In genomic region chr7:75359542-75359848, GRCh38 we compare ENCODE assay signal across 8 cellular contexts. TPM values are rescaled to one million over a fixed set of nuclear protein-coding genes. Genes with fewer than 3 reads are reported as not detected.
DNase-seq lines count a peak whose midpoint lies in the region; ATAC-seq and TF ChIP-seq lines count a peak whose summit lies in the region.
"Not testable (repeated sequence)": the region's sequence is repeated elsewhere in the genome, so short reads cannot be mapped to it uniquely, and the experiment has no call there.

No MANE protein-coding gene starts in this region.

- H3K4me3 ChIP-seq in GM23248, result peak overlapping the region; percentile 70
- H3K4me3 ChIP-seq in OCI-LY1 (ENCODE audit: low read depth, low read length, poor library complexity, severe bottlenecking), result peak overlapping the region; percentile 54
- peak overlapping the region; percentile 33 for H3K4me3 ChIP-seq in fibroblast of the aortic adventitia (ENCODE audit: low read depth, low read length)
- H3K4me3 ChIP-seq in osteoblast (ENCODE audit: insufficient read depth, low read length), result peak overlapping the region; percentile 65

- H3K9me3 ChIP-seq in GM23248 (ENCODE audit: low read depth); OCI-LY1 (ENCODE audit: low read length); osteoblast (ENCODE audit: low read depth, low read length): not testable (repeated sequence)

- H3K79me2 ChIP-seq in GM23248 (ENCODE audit: insufficient read depth); OCI-LY1 (ENCODE audit: insufficient read depth, low read length); osteoblast (ENCODE audit: insufficient read depth, low read length): not testable (repeated sequence)

- peak overlapping the region; percentile 85 for H3K9ac ChIP-seq in GM23248
- not testable (repeated sequence) for H3K9ac ChIP-seq in OCI-LY1 (ENCODE audit: low read length)

- H3K9me2 ChIP-seq in GM23248 (ENCODE audit: insufficient read depth); OCI-LY1 (ENCODE audit: low read depth, low read length): not testable (repeated sequence)

- not testable (repeated sequence) for H3K4me1 ChIP-seq in GM23248 (ENCODE audit: insufficient read depth); OCI-LY1 (ENCODE audit: insufficient read depth, low read length, severe bottlenecking); osteoblast (ENCODE audit: insufficient read depth, low read length)

- TF ChIP-seq CTCF in OCI-LY1 (IDR thresholded peaks at IDR 0.05; ENCODE audit: low read length); fibroblast of the aortic adventitia (IDR thresholded peaks at IDR 0.05; ENCODE audit: insufficient read depth, low read length); osteoblast (IDR thresholded peaks at IDR 0.05; ENCODE audit: extremely low read depth, low read depth, low read length): not testable (repeated sequence)

- H3K27ac ChIP-seq in GM23248, result peak overlapping the region; percentile 65; the same call in 1 of the 2 replicates
- not testable (repeated sequence) for H3K27ac ChIP-seq in OCI-LY1 (ENCODE audit: low read depth, low read length, poor library complexity, severe bottlenecking); osteoblast (ENCODE audit: low read depth, low read length)

- not testable (repeated sequence) for H4K20me1 ChIP-seq in GM23248 (ENCODE audit: insufficient read depth); OCI-LY1 (ENCODE audit: insufficient read depth, low read length); osteoblast (ENCODE audit: insufficient read depth, low read length)

- DNase-seq in GM23248; fibroblast of the aortic adventitia (ENCODE audit: low read depth); osteoblast (ENCODE audit: insufficient read length, low spot score, missing footprints): not testable (repeated sequence)
- peak; percentile 31 to 40 for DNase-seq in activated T-cell treated with anti-CD3 and anti-CD28 coated beads, Interleukin-2, amount 50 U/mL, for 48 hours
- DNase-seq in ureter (ENCODE audit: low spot score), result peak; percentile 4

- WGBS in GM23248 (ENCODE audit: low coverage in 1 of 2, low lambda C conversion rate in 2 of 2, missing lambda C conversion rate in 2 of 2), 2 experiments, result 0% methylated on average over 1 of the region's 29 CpGs; no CpG with 5 or more reads in 1 of the 2 experiments

- H3K36me3 ChIP-seq in GM23248 (ENCODE audit: low read depth); OCI-LY1 (ENCODE audit: insufficient read depth, low read length); osteoblast (ENCODE audit: insufficient read depth, low read length): not testable (repeated sequence)

- H2AFZ ChIP-seq in GM23248, result peak overlapping the region; percentile 65; the same call in 1 of the 2 replicates
- not testable (repeated sequence) for H2AFZ ChIP-seq in OCI-LY1 (ENCODE audit: low read length); osteoblast (ENCODE audit: low read length)

- H3K4me2 ChIP-seq in GM23248 (ENCODE audit: unreplicated experiment); OCI-LY1 (ENCODE audit: low read length); osteoblast (ENCODE audit: insufficient read depth, low read length): not testable (repeated sequence)

- ATAC-seq in GM18868 (IDR thresholded peaks at IDR 0.05; ENCODE audit: unreplicated experiment) (peak; percentile 43), HG03097 (IDR thresholded peaks at IDR 0.05; ENCODE audit: low FRiP score, unreplicated experiment) (peak; percentile 86)

- not testable (repeated sequence) for H3F3A ChIP-seq in GM23248 (ENCODE audit: insufficient read depth); OCI-LY1 (ENCODE audit: insufficient read depth, low read length)

- in situ Hi-C loops in GM23248 (cut with MboI), result not testable (repeated sequence)

- not testable (repeated sequence) for H3K27me3 ChIP-seq in GM23248 (replicated peaks; ENCODE audit: insufficient read depth); OCI-LY1 (ENCODE audit: insufficient read depth, low read length); osteoblast (ENCODE audit: insufficient read depth, low read length)

RNA-seq across cellular contexts. Expression of gene TRIM73, which starts 35.9 kb away (rescaled TPM):
- 0.13 and 0.22 TPM in 2 replicates for total RNA-seq in GM23248 (2014; rRNA removed; shearing (Covaris generic))
- 0.61 and 1.0 TPM in 2 replicates for polyA plus RNA-seq in GM23248 (2016; fragmentation: Nextera tagmentation; extraction: Ambion mirVana)
- total RNA-seq in fibroblast of the aortic adventitia (ENCODE audit: low replicate concordance) (0.18 and 1.6 TPM in 2 replicates), osteoblast (0.36 and 1.5 TPM in 2 replicates), ureter (6.5 TPM)
